ENCODE assay signal across 2 cellular contexts in genomic region chr7:101138149-101138870, GRCh38.
A peak's percentile ranks its signal among the peaks of the same experiment; 100 is the strongest.
TF ChIP-seq lines count a peak whose summit lies in the region.

No MANE protein-coding gene starts in this region.

TF ChIP-seq in Ishikawa, 13 proteins besides CTCF, POLR2A, EP300 and RAD21 (continued from another document):
- TF ChIP-seq REST (IDR thresholded peaks at IDR 0.05; ENCODE audit: low read depth) = no peak
- peak; percentile 37; the same call in 1 of the 2 replicates for TF ChIP-seq TEAD4 (IDR thresholded peaks at IDR 0.05)
- peak; percentile 83 for TF ChIP-seq MAX (IDR thresholded peaks at IDR 0.05)
- no peak for TF ChIP-seq YY1 (IDR thresholded peaks at IDR 0.05; ENCODE audit: low read depth)
- no peak for TF ChIP-seq EGR1 (IDR thresholded peaks at IDR 0.05)
- TF ChIP-seq TAF1 (IDR thresholded peaks at IDR 0.05; ENCODE audit: low read depth) = no peak

TF ChIP-seq in SK-N-SH, 30 proteins besides CTCF, POLR2A, EP300 and RAD21 (continued from another document):
- TF ChIP-seq PBX3 (IDR thresholded peaks at IDR 0.05) (peak; percentile 85), USF1 (IDR thresholded peaks at IDR 0.05; ENCODE audit: borderline replicate concordance, low read depth) (peak; percentile 88), NFIC (IDR thresholded peaks at IDR 0.05; ENCODE audit: borderline replicate concordance) (peak; percentile 80), JUND (IDR thresholded peaks at IDR 0.05) (peak; percentile 100), FOSL2 (IDR thresholded peaks at IDR 0.05; ENCODE audit: borderline replicate concordance, low read depth) (peak; percentile 100), SMC3 (IDR thresholded peaks at IDR 0.05; ENCODE audit: low read depth, low read length) (peak; percentile 43), MAX (IDR thresholded peaks at IDR 0.05; ENCODE audit: low read depth) (peak; percentile 93), EZH2phosphoT487 (IDR thresholded peaks at IDR 0.05; ENCODE audit: borderline replicate concordance, low read depth) (no peak), ZBTB33 (IDR thresholded peaks at IDR 0.05; ENCODE audit: borderline replicate concordance, low read depth) (peak; percentile 90), GABPA (IDR thresholded peaks at IDR 0.05; ENCODE audit: low read depth) (peak; percentile 62), ELF1 (IDR thresholded peaks at IDR 0.05) (0 out of 2 replicates have a peak, but pooled peaks have one; percentile 50), MXI1 (IDR thresholded peaks at IDR 0.05; ENCODE audit: low read depth, low read length) (peak; percentile 86; the same call in 1 of the 2 replicates), CHD2 (IDR thresholded peaks at IDR 0.05; ENCODE audit: low read length, partially characterized antibody) (peak; percentile 45), REST (IDR thresholded peaks at IDR 0.05; ENCODE audit: low read depth, low read length) (peak; percentile 67; the same call in 1 of the 2 replicates), FOXM1 (IDR thresholded peaks at IDR 0.05; ENCODE audit: low read depth) (peak; percentile 63), RXRA (IDR thresholded peaks at IDR 0.05; ENCODE audit: borderline replicate concordance, low read depth) (peak; percentile 96; the same call in 1 of the 2 replicates), POLR2AphosphoS5 (IDR thresholded peaks at IDR 0.05; ENCODE audit: low read depth, low read length) (peak; percentile 84)
